Comparison of ENCODE assay signal across 8 cellular contexts in the genomic region with DNA sequence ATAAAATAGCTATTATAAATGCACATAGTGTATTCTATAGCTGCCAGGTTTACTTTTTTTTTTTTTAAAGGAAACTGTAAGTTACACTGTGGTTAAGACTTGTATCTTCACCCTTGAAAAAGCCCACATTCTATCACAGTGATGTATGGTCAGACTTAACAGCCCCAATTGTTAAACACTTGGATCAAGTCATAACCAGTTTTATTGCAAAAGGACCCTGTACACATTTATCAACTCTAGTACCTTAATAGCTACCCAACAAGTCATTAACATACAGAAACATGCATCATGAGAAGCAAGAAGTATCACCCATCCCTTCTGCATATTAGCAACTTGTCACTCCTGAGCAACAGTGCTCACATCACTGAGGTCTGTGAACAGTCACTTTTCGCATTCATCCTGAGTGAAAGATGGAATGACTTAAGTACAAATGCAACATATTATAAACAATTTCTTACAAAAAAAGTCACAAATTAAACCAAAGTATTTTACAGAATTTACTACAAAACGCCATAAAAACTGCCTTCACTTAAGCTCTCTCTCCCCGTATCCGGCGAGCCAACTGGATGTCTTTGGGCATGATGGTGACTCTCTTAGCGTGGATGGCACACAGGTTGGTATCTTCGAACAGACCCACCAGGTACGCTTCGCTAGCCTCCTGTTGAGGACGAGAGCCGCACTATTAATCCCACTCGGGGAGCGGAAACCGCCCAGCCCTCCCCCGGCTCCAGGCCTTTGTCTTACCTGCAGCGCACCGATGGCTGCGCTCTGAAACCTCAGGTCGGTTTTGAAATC. TPM values are rescaled to one million over a fixed set of nuclear protein-coding genes. Genes with fewer than 3 reads are reported as not detected.
DNase-seq lines count a peak whose midpoint lies in the region; ATAC-seq, FAIRE-seq and TF ChIP-seq lines count a peak whose summit lies in the region.
"Not testable (repeated sequence)": the region's sequence is repeated elsewhere in the genome, so short reads cannot be mapped to it uniquely, and the experiment has no call there.

No MANE protein-coding gene starts in this region.

- H3K4me1 ChIP-seq in A549 (peaks cover 32% of the 10 kb centered on the region), heart left ventricle (peaks cover 14 to 50% (median 34%) of the 10 kb centered on the region in 12 donors), mucosa of descending colon (ENCODE audit: low read depth) (peaks cover 26% of the 10 kb centered on the region), skeletal muscle satellite cell (ENCODE audit: control insufficient read depth, insufficient read depth, low read length) (peaks cover 16% of the 10 kb centered on the region)
- not testable (repeated sequence) for H3K4me1 ChIP-seq in NT2/D1 (ENCODE audit: insufficient read depth, insufficient read length)

- H3K4me2 ChIP-seq in A549 (peak overlapping the region; percentile 79), skeletal muscle satellite cell (ENCODE audit: low read length) (peak overlapping the region; percentile 84)

- ATAC-seq in A549; central memory CD8-positive, alpha-beta T cell (replicated peaks; ENCODE audit: extremely low read depth, poor library complexity, severe bottlenecking); heart left ventricle; mucosa of descending colon: not testable (repeated sequence)

- TF ChIP-seq CTCF in A549 (IDR thresholded peaks at IDR 0.05); heart left ventricle (IDR thresholded peaks at IDR 0.05); mucosa of descending colon (IDR thresholded peaks at IDR 0.05): not testable (repeated sequence)

- FAIRE-seq in A549 (lab: Jason Lieb, UNC), result peak; percentile 32
- FAIRE-seq in GM19239 (lab: Jason Lieb, UNC), result peak; percentile 77

- H3K27ac ChIP-seq in A549, result peak overlapping the region; percentile 93 to 95
- peak overlapping the region; percentile 81 to 100 (median 98) for H3K27ac ChIP-seq in heart left ventricle

- CTCF ChIA-PET in A549 (lab: Yijun Ruan, JAX), result interaction anchor here (0.6 to 9.7 kb wide), 18 partner anchors 8 to 159 kb away, joined by 3 to 131 read pairs (median 4); partner anchors contain the start of genes GALK1, TRIM47 and TRIM65

- not testable (repeated sequence) for H3K9me3 ChIP-seq in A549; NT2/D1 (ENCODE audit: insufficient read depth, low read length); heart left ventricle; mucosa of descending colon; skeletal muscle satellite cell (replicated peaks; ENCODE audit: low read length)

- not testable (repeated sequence) for TF ChIP-seq RAD21 in A549 (conservative IDR thresholded peaks at IDR 0.05 in 1 of 2, IDR thresholded peaks at IDR 0.05 in 1 of 2)

- 10% methylated on average over 19 of the region's 19 CpGs for WGBS in A549 (ENCODE audit: missing lambda C conversion rate)
- 0 to 1% (median 1%) methylated on average over 18 to 19 of the region's 19 CpGs for WGBS in heart left ventricle, 4 donors

- intact Hi-C loops in heart left ventricle (cut with DNase I), result loop anchor here in 7 of 10 donors (2.0 to 10.0 kb wide), 7 partner anchors 69 to 119 kb away; partner anchors contain the start of genes TRIM65 (in 3 of the 7) and TRIM47 (in 2 of the 7)
- intact Hi-C loops in mucosa of descending colon (cut with DNase I, micrococcal nuclease), result not testable (repeated sequence)

- POLR2A ChIA-PET in A549 (lab: Yijun Ruan, JAX), result interaction anchor here (0.6 to 4.2 kb wide), 6 partner anchors 13 to 77 kb away, joined by 3 to 40 read pairs (median 4); partner anchors contain the start of genes GALK1 and WBP2

- H3K4me1 Mint-ChIP-seq in activated T-cell treated with anti-CD3 and anti-CD28 coated beads, Interleukin-2, amount 50 U/mL, for 24 hours (ENCODE audit: low read depth), result peaks cover 45% of the 10 kb centered on the region
- peaks cover 49% of the 10 kb centered on the region for H3K4me1 Mint-ChIP-seq in central memory CD8-positive, alpha-beta T cell

- not testable (repeated sequence) for DNase-seq in A549 (ENCODE audit: low read depth in 1 of 2, low spot score in 1 of 2); GM19239 (ENCODE audit: insufficient read length, low spot score); NT2/D1 (ENCODE audit: low read depth, low spot score); activated T-cell treated with anti-CD3 and anti-CD28 coated beads, Interleukin-2, amount 50 U/mL, for 24 hours; central memory CD8-positive, alpha-beta T cell (ENCODE audit: low spot score in 2 of 2); mucosa of descending colon
- DNase-seq in heart left ventricle, result peak in 1 of 5 donors; percentile 31

- H3K36me3 Mint-ChIP-seq in activated T-cell treated with anti-CD3 and anti-CD28 coated beads, Interleukin-2, amount 50 U/mL, for 24 hours (ENCODE audit: low read depth), result peaks cover 53% of the 10 kb centered on the region
- peaks cover 64% of the 10 kb centered on the region for H3K36me3 Mint-ChIP-seq in central memory CD8-positive, alpha-beta T cell (ENCODE audit: insufficient read depth)

- H3K27me3 ChIP-seq in NT2/D1 (ENCODE audit: insufficient read depth, insufficient read length); heart left ventricle; skeletal muscle satellite cell (ENCODE audit: control insufficient read depth, insufficient read depth, low read length): not testable (repeated sequence)

- H3K4me3 Mint-ChIP-seq in activated T-cell treated with anti-CD3 and anti-CD28 coated beads, Interleukin-2, amount 50 U/mL, for 24 hours, result peak overlapping the region; percentile 97
- peak overlapping the region; percentile 91 for H3K4me3 Mint-ChIP-seq in central memory CD8-positive, alpha-beta T cell

- H3K4me3 ChIP-seq in A549 (peak overlapping the region; percentile 69), NT2/D1 (ENCODE audit: insufficient read length, low read depth) (peak overlapping the region; percentile 99), heart left ventricle (peak overlapping the region; percentile 67 to 97 (median 88)), mucosa of descending colon (peak overlapping the region; percentile 97), skeletal muscle satellite cell (ENCODE audit: low read length) (peak overlapping the region; percentile 81)

- H3K27me3 Mint-ChIP-seq in activated T-cell treated with anti-CD3 and anti-CD28 coated beads, Interleukin-2, amount 50 U/mL, for 24 hours; central memory CD8-positive, alpha-beta T cell: not testable (repeated sequence)

- not testable (repeated sequence) for TF ChIP-seq EP300 in A549 (IDR thresholded peaks at IDR 0.05)

- H3K36me3 ChIP-seq in NT2/D1 (ENCODE audit: insufficient read depth, insufficient read length, low read length) (peaks cover 39% of the 10 kb centered on the region), heart left ventricle (peaks cover 9 to 54% (median 49%) of the 10 kb centered on the region in 9 donors), skeletal muscle satellite cell (ENCODE audit: insufficient read depth, low read length) (peaks cover 30% of the 10 kb centered on the region)
- H3K36me3 ChIP-seq in mucosa of descending colon (ENCODE audit: low read depth), result not testable (repeated sequence)

- H3K27ac Mint-ChIP-seq in activated T-cell treated with anti-CD3 and anti-CD28 coated beads, Interleukin-2, amount 50 U/mL, for 24 hours, result peak overlapping the region; percentile 100
- H3K27ac Mint-ChIP-seq in central memory CD8-positive, alpha-beta T cell (ENCODE audit: low read depth), result peak overlapping the region; percentile 97

- not testable (repeated sequence) for TF ChIP-seq POLR2A in A549 (IDR thresholded peaks at IDR 0.05; ENCODE audit: low read length); heart left ventricle (IDR thresholded peaks at IDR 0.05)

- H3K9me3 Mint-ChIP-seq in activated T-cell treated with anti-CD3 and anti-CD28 coated beads, Interleukin-2, amount 50 U/mL, for 24 hours; central memory CD8-positive, alpha-beta T cell: not testable (repeated sequence)

- H3K9ac ChIP-seq in NT2/D1 (ENCODE audit: insufficient read length, low read depth), result peak overlapping the region; percentile 99
- H3K9ac ChIP-seq in skeletal muscle satellite cell (ENCODE audit: low read depth, low read length), result peak overlapping the region; percentile 98

RNA-seq across cellular contexts. Expression of gene UNK, which starts 6.3 kb away (rescaled TPM):
- polyA plus RNA-seq in A549 (2011; rRNA removed) (34.5 and 40.0 TPM in 2 replicates), A549 (2017; fragmentation: RNase III; extraction: RNeasy Plus Mini Kit Qiagen cat#74134 plus additional on column Dnase treatment) (27.0 to 31.5 TPM (median 29.1 TPM) in 3 replicates), heart left ventricle (10 to 100 TPM; 14.6 to 18.5 TPM)
- 23.9 and 28.2 TPM in 2 replicates for polyA plus RNA-seq in A549 (2012; cell fraction: cytosol; rRNA removed)
- polyA plus RNA-seq in A549 (2012; cell fraction: nucleus; rRNA removed), result 42.4 and 50.7 TPM in 2 replicates
- 27.2 and 33.9 TPM in 2 replicates for polyA minus RNA-seq in A549 (2011; rRNA and poly(A)+ RNA removed)
- total RNA-seq in heart left ventricle (10 to 100 TPM; 11.3 to 27.5 (median 16.3) TPM), mucosa of descending colon (10 to 100 TPM; 24.5 to 27.5 (median 25.7) TPM)
- 10.9 and 12.9 TPM in 2 replicates for total RNA-seq in skeletal muscle satellite cell (2012; rRNA removed)

RNA-seq across cellular contexts. Expression of gene GALK1, which starts 13.3 kb away (rescaled TPM):
- polyA plus RNA-seq in A549 (2011; rRNA removed) (20.7 and 21.3 TPM in 2 replicates), A549 (2017; fragmentation: RNase III; extraction: RNeasy Plus Mini Kit Qiagen cat#74134 plus additional on column Dnase treatment) (50.9 to 55.6 TPM (median 54.3 TPM) in 3 replicates), heart left ventricle (10 to 100 TPM; 25.5 to 31.2 TPM)
- polyA plus RNA-seq in A549 (2012; cell fraction: cytosol; rRNA removed), result 70.7 and 89.2 TPM in 2 replicates
- 111 and 163 TPM in 2 replicates for polyA plus RNA-seq in A549 (2012; cell fraction: nucleus; rRNA removed)
- 18.7 and 33.3 TPM in 2 replicates for polyA minus RNA-seq in A549 (2011; rRNA and poly(A)+ RNA removed)
- total RNA-seq in heart left ventricle (10 to 100 TPM in 8 of 9 donors, 1 to 10 TPM in 1; 9.6 to 30.6 (median 16.5) TPM), mucosa of descending colon (10 to 100 TPM in 2 of 3 donors, 1 to 10 TPM in 1; 7.1 to 18.2 (median 18.2) TPM)
- 41.8 and 53.3 TPM in 2 replicates for total RNA-seq in skeletal muscle satellite cell (2012; rRNA removed)

RNA-seq across cellular contexts. Expression of gene ITGB4, which starts 57.0 kb away (rescaled TPM):
- 19.8 and 20.6 TPM in 2 replicates for polyA plus RNA-seq in A549 (2011; rRNA removed)
- 17.2 and 22.1 TPM in 2 replicates for polyA plus RNA-seq in A549 (2012; cell fraction: cytosol; rRNA removed)
- polyA plus RNA-seq in A549 (2012; cell fraction: nucleus; rRNA removed), result 77.1 and 140 TPM in 2 replicates
- polyA plus RNA-seq in A549 (2017; fragmentation: RNase III; extraction: RNeasy Plus Mini Kit Qiagen cat#74134 plus additional on column Dnase treatment), result 30.1 to 37.4 TPM (median 36.0 TPM) in 3 replicates
- 53.3 and 59.6 TPM in 2 replicates for polyA minus RNA-seq in A549 (2011; rRNA and poly(A)+ RNA removed)
- 10 to 100 TPM in 6 of 9 donors, 1 to 10 TPM in 3; 5.1 to 26.8 (median 11.0) TPM for total RNA-seq in heart left ventricle
- 1 to 10 TPM; 4.0 to 7.5 TPM for polyA plus RNA-seq in heart left ventricle
- 100 to 1,000 TPM; 153 to 307 (median 246) TPM for total RNA-seq in mucosa of descending colon
- not detected in 2 replicates for total RNA-seq in skeletal muscle satellite cell (2012; rRNA removed)

Comparison
In these comparisons a context has a peak if more than half of its experiments do, and no peak if none do; other contexts are left out.
1. RNA of gene ITGB4, which starts 57.0 kb away (total RNA-seq): 153 to 307 TPM in mucosa of descending colon; 5.1 to 26.8 TPM in heart left ventricle; every median in the first group is over 4 times any median in the second.
2. Peak in every context shown above with its lines, with median percentiles within 50 percentile points of each other: H3K4me3 ChIP-seq.